ENCODE assay signal across 23 cellular contexts in genomic region chr1:38134294-38134755, GRCh38.
DNase-seq lines count a peak whose midpoint lies in the region; TF ChIP-seq lines count a peak whose summit lies in the region.
"Had no signal": no experiment of that assay in that cellular context is flagged by ENCODE, and none has a peak within 500 bp of the region (broad histone marks: within the 10 kb centered on the region; RNA-seq: fewer than 3 reads in every experiment).

No MANE protein-coding gene starts in this region.

- no peaks in the 10 kb centered on the region for H3K9me3 Mint-ChIP-seq in progenitor cell of endocrine pancreas (ENCODE audit: low read depth)
- H3K9me3 Mint-ChIP-seq: activated naive CD4-positive, alpha-beta T cell treated with anti-CD3 and anti-CD28 coated beads, Interleukin-2, amount 50 U/mL, for 72 hours; activated T-helper 17 cell treated with anti-CD3 and anti-CD28 coated beads, Interleukin-2, amount 50 U/mL, for 72 hours; memory B cell; T-helper 2 cell treated with Interferon-gamma antibody and Interleukin-4, amounts not matched to agents 5 μg/mL and 100 μg/mL, for 36 hours; type B pancreatic cell had no signal

- TF ChIP-seq CTCF in progenitor cell of endocrine pancreas (IDR thresholded peaks at IDR 0.05; ENCODE audit: unreplicated experiment): no peak

- H3K27me3 Mint-ChIP-seq in progenitor cell of endocrine pancreas: peaks cover 69% of the 10 kb centered on the region

- H3K4me3 Mint-ChIP-seq in progenitor cell of endocrine pancreas (ENCODE audit: low read depth): no peak overlapping the region
- H3K4me3 Mint-ChIP-seq: activated CD8-positive, alpha-beta T cell treated with anti-CD3 and anti-CD28 coated beads, Interleukin-2, amount 10 ng/mL, durations not matched to agents 7 days and 5 days; activated T-helper 17 cell treated with anti-CD3 and anti-CD28 coated beads, Interleukin-2, amount 50 U/mL, for 72 hours; memory B cell; T-helper 2 cell treated with Interferon-gamma antibody and Interleukin-4, amounts not matched to agents 5 μg/mL and 100 μg/mL, for 36 hours; type B pancreatic cell had no signal

- peaks cover 3% of the 10 kb centered on the region for H3K4me1 Mint-ChIP-seq in progenitor cell of endocrine pancreas (ENCODE audit: low read depth)
- H3K4me1 Mint-ChIP-seq: activated T-helper 17 cell treated with anti-CD3 and anti-CD28 coated beads, Interleukin-2, amount 50 U/mL, for 72 hours had no signal

- DNase-seq in AG20443 (ENCODE audit: low spot score) (peak; percentile 51), EH (ENCODE audit: low read depth) (peak; percentile 19), astrocyte of the hippocampus (ENCODE audit: low read depth, low spot score) (peak; percentile 31), middle frontal gyrus (ENCODE audit: extremely low spot score, low spot score) (peak; percentile 71), progenitor cell of endocrine pancreas (ENCODE audit: low spot score, unreplicated experiment) (no peak), A172 (ENCODE audit: low spot score) (no peak), SW 1271 (lab: John Stamatoyannopoulos, UW) (no peak)
- DNase-seq: activated CD8-positive, alpha-beta T cell treated with anti-CD3 and anti-CD28 coated beads, Interleukin-2, amount 10 ng/mL, durations not matched to agents 7 days and 5 days; cortex of kidney; DMS53; GOT3; NCI-H1105 treated with DMSO at 0.1 percent for 48 hours; NCI-H2029; NCI-H226; NCI-H69; Peyer's patch; SIG-M5; stimulated activated CD4-positive, alpha-beta T cell treated with anti-CD3 and anti-CD28 coated beads, Interleukin-4, amount 100 ng/mL, for 4 hours had no signal

- no peak overlapping the region for H3K27ac Mint-ChIP-seq in progenitor cell of endocrine pancreas
- H3K27ac Mint-ChIP-seq: activated CD8-positive, alpha-beta T cell treated with anti-CD3 and anti-CD28 coated beads, Interleukin-2, amount 10 ng/mL, durations not matched to agents 7 days and 5 days; activated naive CD4-positive, alpha-beta T cell treated with anti-CD3 and anti-CD28 coated beads, Interleukin-2, amount 50 U/mL, for 72 hours; activated T-helper 17 cell treated with anti-CD3 and anti-CD28 coated beads, Interleukin-2, amount 50 U/mL, for 72 hours; memory B cell; T-helper 2 cell treated with Interferon-gamma antibody and Interleukin-4, amounts not matched to agents 5 μg/mL and 100 μg/mL, for 36 hours; type B pancreatic cell had no signal

- no peaks in the 10 kb centered on the region for H3K36me3 Mint-ChIP-seq in progenitor cell of endocrine pancreas (ENCODE audit: insufficient read depth)
- H3K36me3 Mint-ChIP-seq: activated naive CD4-positive, alpha-beta T cell treated with anti-CD3 and anti-CD28 coated beads, Interleukin-2, amount 50 U/mL, for 72 hours; memory B cell; type B pancreatic cell had no signal

Comparison
In these comparisons a context has a peak if more than half of its experiments do, and no peak if none do; other contexts are left out.
1. DNase-seq: peak in AG20443 (single experiment), EH (single experiment), astrocyte of the hippocampus (single experiment) and middle frontal gyrus (single experiment); none in progenitor cell of endocrine pancreas (single experiment), A172 (single experiment) and SW 1271 (0 of 2).